In the genomic region with DNA sequence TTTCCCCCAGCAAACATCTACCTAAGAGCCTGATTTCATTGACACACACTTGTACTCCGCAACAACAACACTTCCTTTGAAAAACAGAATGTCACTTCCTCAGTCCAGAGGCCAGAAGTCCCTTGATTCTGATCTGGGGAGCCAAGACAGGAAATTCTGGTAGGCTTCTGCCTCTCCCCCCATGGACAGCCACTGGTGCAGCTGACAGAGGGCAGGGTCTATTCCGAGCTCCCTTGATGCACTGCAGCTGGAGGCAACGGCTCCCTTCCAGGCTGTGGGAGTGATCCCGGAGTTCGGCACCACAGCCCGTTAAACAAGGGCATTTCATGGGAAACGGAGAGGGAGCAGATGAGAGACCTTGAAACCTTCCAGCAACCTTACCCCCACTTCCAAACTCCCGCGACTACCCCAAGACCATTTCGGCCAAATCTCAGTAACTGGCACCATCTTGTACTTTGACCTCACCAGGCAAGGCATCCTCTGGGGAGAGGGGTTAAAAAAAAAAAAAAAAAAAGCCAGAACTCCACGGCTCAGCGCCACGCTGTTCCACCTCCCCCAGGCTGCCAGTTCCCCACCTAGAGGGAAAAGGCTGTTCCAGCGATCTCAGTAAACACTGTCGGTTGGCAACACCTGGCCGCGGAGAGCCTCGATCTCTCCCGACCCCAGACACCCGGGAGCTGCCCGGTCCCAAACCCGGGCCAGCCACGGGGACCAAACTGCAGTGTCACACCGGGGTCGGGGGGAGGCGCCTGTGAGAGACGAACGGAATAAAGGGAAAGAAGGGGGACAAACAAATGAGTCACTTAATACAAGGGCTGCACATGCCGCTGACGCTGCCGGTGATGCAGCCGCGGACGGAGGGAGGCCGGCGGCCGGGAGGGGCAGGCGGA, we compare ENCODE assay signal across 8 cellular contexts. TPM values are rescaled to one million over a fixed set of nuclear protein-coding genes. Genes with fewer than 3 reads are reported as not detected.
A peak's percentile ranks its signal among the peaks of the same experiment; 100 is the strongest.
DNase-seq lines count a peak whose midpoint lies in the region; ATAC-seq and TF ChIP-seq lines count a peak whose summit lies in the region.

No MANE protein-coding gene starts in this region.

- no peaks in the 10 kb centered on the region for H3K9me3 Mint-ChIP-seq in dendritic cell treated with granulocyte-macrophage colony-stimulating factor and Interleukin-4, amounts not matched to agents 40 ng/mL and 50 ng/mL, for 4 days

- peak overlapping the region; percentile 97 for H3K27ac Mint-ChIP-seq in dendritic cell treated with granulocyte-macrophage colony-stimulating factor and Interleukin-4, amounts not matched to agents 40 ng/mL and 50 ng/mL, for 4 days

- TF ChIP-seq CTCF in liver (IDR thresholded peaks at IDR 0.05; ENCODE audit: low read depth, low read length, missing input control): peak; percentile 45

- DNase-seq in AML-193 (lab: John Stamatoyannopoulos, UW): peak; percentile 73 to 81
- peak; percentile 88 to 93 for DNase-seq in NCI-H526 (lab: John Stamatoyannopoulos, UW)
- peak; percentile 76 for DNase-seq in activated CD4-positive, alpha-beta T cell treated with anti-CD3 and anti-CD28 coated beads, Interleukin-2, amount 50 U/mL, for 1 hour
- DNase-seq in stimulated activated CD4-positive, alpha-beta T cell treated with anti-CD3 and anti-CD28 coated beads, Interleukin-4, amount 100 ng/mL, for 1 hour: peak; percentile 77

- H3K9me3 ChIP-seq in liver (ENCODE audit: control insufficient read depth in 4 of 4, low read length in 3 of 4): no peaks in the 10 kb centered on the region

- H3K27me3 ChIP-seq in liver (ENCODE audit: control insufficient read depth in 4 of 4, insufficient read depth in 4 of 4, low read length in 3 of 4): no peaks in the 10 kb centered on the region

- peak overlapping the region; percentile 97 for H3K4me3 Mint-ChIP-seq in dendritic cell treated with granulocyte-macrophage colony-stimulating factor and Interleukin-4, amounts not matched to agents 40 ng/mL and 50 ng/mL, for 4 days

- peaks cover 0 to 32% (median 20%) of the 10 kb centered on the region in 4 donors for H3K4me1 ChIP-seq in liver (ENCODE audit: control insufficient read depth in 4 of 4, insufficient read depth in 4 of 4, low read length in 3 of 4)

- peak overlapping the region; percentile 52 to 90 (median 63) for H3K4me3 ChIP-seq in liver (ENCODE audit: low read depth in 1 of 3, low read length in 3 of 3)

- H3K27me3 Mint-ChIP-seq in dendritic cell treated with granulocyte-macrophage colony-stimulating factor and Interleukin-4, amounts not matched to agents 40 ng/mL and 50 ng/mL, for 4 days: no peaks in the 10 kb centered on the region

- ATAC-seq in GM19328 (IDR thresholded peaks at IDR 0.05; ENCODE audit: unreplicated experiment) (peak; percentile 45), HG03460 (IDR thresholded peaks at IDR 0.05; ENCODE audit: unreplicated experiment) (peak; percentile 42)

- TF ChIP-seq RAD21 in liver (IDR thresholded peaks at IDR 0.05): peak; percentile 51 to 60

- H3K36me3 ChIP-seq in liver (ENCODE audit: control insufficient read depth in 4 of 4, insufficient read depth in 3 of 4, low read depth in 1 of 4, low read length in 3 of 4): no peaks in the 10 kb centered on the region

- intact Hi-C loops in dendritic cell treated with granulocyte-macrophage colony-stimulating factor and Interleukin-4, amounts not matched to agents 40 ng/mL and 50 ng/mL, for 4 days (cut with micrococcal nuclease): loop anchor here (2.0 to 5.0 kb wide), 3 partner anchors 66 to 189 kb away; no protein-coding TSS in a partner anchor

- H3K36me3 Mint-ChIP-seq in dendritic cell treated with granulocyte-macrophage colony-stimulating factor and Interleukin-4, amounts not matched to agents 40 ng/mL and 50 ng/mL, for 4 days (ENCODE audit: low read depth): peaks cover 30% of the 10 kb centered on the region

- peaks cover 66% of the 10 kb centered on the region for H3K4me1 Mint-ChIP-seq in dendritic cell treated with granulocyte-macrophage colony-stimulating factor and Interleukin-4, amounts not matched to agents 40 ng/mL and 50 ng/mL, for 4 days (ENCODE audit: low read depth)

- peak overlapping the region; percentile 69 to 75 for H3K9ac ChIP-seq in liver (ENCODE audit: low read depth in 1 of 2, low read length in 2 of 2)

- 5% methylated on average over 38 of the region's 38 CpGs for WGBS in liver

- peak overlapping the region; percentile 91 to 92 for H3K27ac ChIP-seq in liver (ENCODE audit: low read depth in 1 of 2, low read length in 2 of 2)

TF ChIP-seq in liver, 16 proteins besides CTCF, POLR2A, EP300 and RAD21:
- peak; percentile 43 for TF ChIP-seq MAX (IDR thresholded peaks at IDR 0.05)
- TF ChIP-seq GABPA (IDR thresholded peaks at IDR 0.05 in 1 of 2, conservative IDR thresholded peaks at IDR 0.05 in 1 of 2): no peak
- TF ChIP-seq JUND (IDR thresholded peaks at IDR 0.05): peak; percentile 54 to 57
- peak; percentile 6 for TF ChIP-seq ATF3 (IDR thresholded peaks at IDR 0.05)
- peak; percentile 46 for TF ChIP-seq YY1 (IDR thresholded peaks at IDR 0.05)
- peak; percentile 28 to 62 for TF ChIP-seq RXRA (IDR thresholded peaks at IDR 0.05)
- peak in 1 of 2 donors; percentile 27 for TF ChIP-seq HNF4A (conservative IDR thresholded peaks at IDR 0.05)
- TF ChIP-seq REST (IDR thresholded peaks at IDR 0.05): no peak

RNA-seq across cellular contexts. Expression of gene GAB2, which starts 1.1 kb away (rescaled TPM):
- total RNA-seq in liver: 1 to 10 TPM; 3.4 to 3.6 TPM
- polyA plus RNA-seq in liver: 1 to 10 TPM; 1.3 to 1.7 TPM

Comparison
In these comparisons a context has a peak if more than half of its experiments do, and no peak if none do; other contexts are left out.
1. Peak in every context shown above with its lines: DNase-seq, ATAC-seq, H3K4me3 ChIP-seq and H3K27ac ChIP-seq.